8 cellular contexts compared by ENCODE assay signal in the genomic region with DNA sequence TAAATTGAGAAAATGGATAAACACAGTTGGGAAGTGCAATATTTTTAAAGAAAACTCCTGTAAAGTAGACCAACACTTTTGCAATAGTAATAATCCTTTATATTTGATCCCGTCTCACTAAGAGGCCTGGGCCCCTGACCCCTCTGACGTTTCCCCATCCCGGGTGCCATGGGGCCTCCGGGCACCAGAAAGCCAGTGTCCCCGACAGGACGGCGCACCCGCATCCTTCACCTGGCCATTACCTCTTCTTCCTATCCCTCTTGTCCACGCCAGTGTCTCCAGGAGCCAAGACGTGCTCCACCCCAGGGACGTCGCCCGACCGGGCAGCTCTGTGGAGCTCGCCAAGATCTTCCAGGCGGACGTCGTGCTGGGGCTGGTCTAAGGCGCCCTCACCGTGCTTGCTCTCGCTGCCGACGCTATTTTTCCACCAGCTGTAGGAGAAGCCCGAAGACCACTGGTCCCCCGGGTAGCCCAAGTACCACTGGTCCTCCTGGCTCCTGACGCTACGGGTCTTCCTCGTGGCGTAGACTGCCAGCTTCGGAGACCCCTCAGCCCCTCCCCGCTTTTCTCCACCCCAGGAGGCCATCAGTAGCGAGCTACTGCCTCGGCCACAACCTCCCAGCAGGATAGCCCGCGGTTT. TPM values are rescaled to one million over a fixed set of nuclear protein-coding genes. Genes with fewer than 3 reads are reported as not detected.
DNase-seq lines count a peak whose midpoint lies in the region; ATAC-seq, FAIRE-seq and TF ChIP-seq lines count a peak whose summit lies in the region.
"Not testable (repeated sequence)": the region's sequence is repeated elsewhere in the genome, so short reads cannot be mapped to it uniquely, and the experiment has no call there.

No MANE protein-coding gene starts in this region.

- H4K8ac ChIP-seq in IMR-90 (ENCODE audit: low read depth in 2 of 2, low read length in 2 of 2) = peak overlapping the region in 1 of 2 experiments; percentile 73; a peak in 1 of 4 replicates

- H3K4me3 ChIP-seq in IMR-90 (ENCODE audit: insufficient read depth, low read depth, low read length) (peak overlapping the region; percentile 64), bronchial epithelial cell (ENCODE audit: low read depth, low read length) (peak overlapping the region; percentile 16), heart left ventricle (peak overlapping the region in 11 of 12 donors; percentile 21 to 67 (median 52))

- H4K5ac ChIP-seq in IMR-90 (ENCODE audit: low read depth, low read length) = peak overlapping the region; percentile 26; the same call in 1 of the 2 replicates

- peak overlapping the region; percentile 70 for H3K4me2 ChIP-seq in IMR-90 (ENCODE audit: low read depth, low read length)

- H3K9ac ChIP-seq in IMR-90 (ENCODE audit: low read depth, low read length) = not testable (repeated sequence)

- H3K9me3 ChIP-seq in IMR-90 (ENCODE audit: control insufficient read depth, insufficient read depth, low read length); heart left ventricle: not testable (repeated sequence)

- not testable (repeated sequence) for H3K56ac ChIP-seq in IMR-90 (ENCODE audit: extremely low read depth, insufficient read depth, low read length)

- not testable (repeated sequence) for H3K79me1 ChIP-seq in IMR-90 (ENCODE audit: low read depth in 1 of 2, low read length in 2 of 2)

- not testable (repeated sequence) for H2BK120ac ChIP-seq in IMR-90 (ENCODE audit: low read depth, low read length)

- not testable (repeated sequence) for H3K18ac ChIP-seq in IMR-90 (ENCODE audit: low read depth, low read length)

- H2BK5ac ChIP-seq in IMR-90 (ENCODE audit: low read depth, low read length, poor library complexity, severe bottlenecking) = peak overlapping the region; percentile 30

- DNase-seq in IMR-90; bronchial epithelial cell (ENCODE audit: low read depth); heart left ventricle; naive thymus-derived CD8-positive, alpha-beta T cell: not testable (repeated sequence)
- peak; percentile 24 for DNase-seq in activated CD4-positive, alpha-beta memory T cell treated with anti-CD3 and anti-CD28 coated beads, Interleukin-2, amount 10 ng/mL, durations not matched to agents 7 days and 5 days

- POLR2A ChIA-PET in IMR-90 (lab: Charles Lee; ENCODE audit: unreplicated experiment); naive thymus-derived CD8-positive, alpha-beta T cell (lab: Charles Lee): not testable (repeated sequence)
- POLR2A ChIA-PET in activated CD4-positive, alpha-beta memory T cell treated with anti-CD3 and anti-CD28 coated beads, Interleukin-2, amount 10 ng/mL, durations not matched to agents 7 days and 5 days (lab: Charles Lee) = interaction anchor here (1.6 kb wide), 1 partner anchor 262 kb away, joined by 3 read pairs; a partner anchor contains a TSS

- no CpG with 5 or more reads among the region's 35 CpGs for WGBS in IMR-90 (ENCODE audit: extremely low coverage in 2 of 2, insufficient read length in 1 of 2), 2 experiments
- WGBS in heart left ventricle, 4 donors = 27 to 76% (median 37%) methylated on average over 10 to 26 of the region's 35 CpGs

- not testable (repeated sequence) for H2AK9ac ChIP-seq in IMR-90 (replicated peaks; ENCODE audit: low read depth, low read length, poor library complexity)

- TF ChIP-seq POLR2A in IMR-90 (IDR thresholded peaks at IDR 0.05; ENCODE audit: low read depth, low read length); heart left ventricle (IDR thresholded peaks at IDR 0.05): not testable (repeated sequence)

- intact Hi-C loops in IMR-90 (cut with micrococcal nuclease); heart left ventricle (cut with DNase I): not testable (repeated sequence)

- not testable (repeated sequence) for H3K4ac ChIP-seq in IMR-90 (ENCODE audit: low read depth, low read length)

- not testable (repeated sequence) for H4K20me1 ChIP-seq in IMR-90 (ENCODE audit: insufficient read depth, low read length)

- H3K27ac Mint-ChIP-seq in activated CD4-positive, alpha-beta memory T cell treated with anti-CD3 and anti-CD28 coated beads, Interleukin-2, amount 10 ng/mL, durations not matched to agents 7 days and 5 days = peak overlapping the region; percentile 82
- peak overlapping the region; percentile 49 to 96 (median 90) for H3K27ac Mint-ChIP-seq in naive thymus-derived CD8-positive, alpha-beta T cell
- peak overlapping the region; percentile 89 for H3K27ac Mint-ChIP-seq in stimulated activated naive CD8-positive, alpha-beta T cell treated with anti-CD3 and anti-CD28 coated beads, Interleukin-15, Interleukin-2, amounts not matched to agents 100 ng/mL and 50 ng/mL, for 24 hours

- not testable (repeated sequence) for BruUV-seq in IMR-90 (replicated peaks; lab: Mats Ljungman, UMichigan)

- not testable (repeated sequence) for H3K36me3 ChIP-seq in IMR-90 (ENCODE audit: control insufficient read depth, insufficient read depth, low read length); bronchial epithelial cell (ENCODE audit: control insufficient read depth, insufficient read depth, low read length); heart left ventricle

- not testable (repeated sequence) for H4K91ac ChIP-seq in IMR-90 (ENCODE audit: insufficient read depth, low read depth, low read length)

- dilution Hi-C loops in IMR-90 (cut with HindIII; ENCODE audit: low sequenced_read_pairs, unreplicated experiment) = not testable (repeated sequence)

- not testable (repeated sequence) for H3K14ac ChIP-seq in IMR-90 (replicated peaks; ENCODE audit: low read depth, low read length)

- not testable (repeated sequence) for TF ChIP-seq RAD21 in IMR-90 (IDR thresholded peaks at IDR 0.05; ENCODE audit: low read length)

- peaks cover 10% of the 10 kb centered on the region for H3K4me1 Mint-ChIP-seq in activated CD4-positive, alpha-beta memory T cell treated with anti-CD3 and anti-CD28 coated beads, Interleukin-2, amount 10 ng/mL, durations not matched to agents 7 days and 5 days
- H3K4me1 Mint-ChIP-seq in naive thymus-derived CD8-positive, alpha-beta T cell = peaks cover 9 to 14% (median 13%) of the 10 kb centered on the region in 4 donors
- peaks cover 15% of the 10 kb centered on the region for H3K4me1 Mint-ChIP-seq in stimulated activated naive CD8-positive, alpha-beta T cell treated with anti-CD3 and anti-CD28 coated beads, Interleukin-15, Interleukin-2, amounts not matched to agents 100 ng/mL and 50 ng/mL, for 24 hours (ENCODE audit: low read depth)

- H2AK5ac ChIP-seq in IMR-90 (ENCODE audit: low read depth, low read length) = not testable (repeated sequence)

- H2AFZ ChIP-seq in IMR-90 (replicated peaks; ENCODE audit: low read length, poor library complexity) = peak overlapping the region; percentile 63

- CTCF ChIA-PET in IMR-90 (lab: Yijun Ruan, JAX) = not testable (repeated sequence)
- CTCF ChIA-PET in activated CD4-positive, alpha-beta memory T cell treated with anti-CD3 and anti-CD28 coated beads, Interleukin-2, amount 10 ng/mL, durations not matched to agents 7 days and 5 days (lab: Charles Lee) = interaction anchor here (0.6 to 1.8 kb wide), 17 partner anchors 25 to 404 kb away, joined by 3 to 13 read pairs (median 3); a partner anchor contains a TSS

- peak overlapping the region; percentile 78 for H3K4me3 Mint-ChIP-seq in activated CD4-positive, alpha-beta memory T cell treated with anti-CD3 and anti-CD28 coated beads, Interleukin-2, amount 10 ng/mL, durations not matched to agents 7 days and 5 days
- peak overlapping the region; percentile 78 to 94 (median 88) for H3K4me3 Mint-ChIP-seq in naive thymus-derived CD8-positive, alpha-beta T cell
- peak overlapping the region; percentile 90 for H3K4me3 Mint-ChIP-seq in stimulated activated naive CD8-positive, alpha-beta T cell treated with anti-CD3 and anti-CD28 coated beads, Interleukin-15, Interleukin-2, amounts not matched to agents 100 ng/mL and 50 ng/mL, for 24 hours

- not testable (repeated sequence) for H3K36me3 Mint-ChIP-seq in activated CD4-positive, alpha-beta memory T cell treated with anti-CD3 and anti-CD28 coated beads, Interleukin-2, amount 10 ng/mL, durations not matched to agents 7 days and 5 days (ENCODE audit: low read depth); naive thymus-derived CD8-positive, alpha-beta T cell; stimulated activated naive CD8-positive, alpha-beta T cell treated with anti-CD3 and anti-CD28 coated beads, Interleukin-15, Interleukin-2, amounts not matched to agents 100 ng/mL and 50 ng/mL, for 24 hours (ENCODE audit: low read depth)

- H3K27ac ChIP-seq in C4-2B (peak overlapping the region; percentile 33), IMR-90 (ENCODE audit: insufficient read depth, low read length) (peak overlapping the region; percentile 34; the same call in 1 of the 2 replicates), heart left ventricle (peak overlapping the region in 8 of 12 donors; percentile 24 to 78 (median 68))

- H3K9me1 ChIP-seq in IMR-90 (ENCODE audit: insufficient read depth, low read length) = not testable (repeated sequence)

- peak; percentile 17 for ATAC-seq in GM21423 (IDR thresholded peaks at IDR 0.05; ENCODE audit: unreplicated experiment)
- peak; percentile 74 for ATAC-seq in IMR-90 (ENCODE audit: low read depth)
- peak; percentile 63 to 84 (median 80) for ATAC-seq in heart left ventricle
- ATAC-seq in naive thymus-derived CD8-positive, alpha-beta T cell = peak; percentile 32 to 59

- not testable (repeated sequence) for H3K27me3 Mint-ChIP-seq in activated CD4-positive, alpha-beta memory T cell treated with anti-CD3 and anti-CD28 coated beads, Interleukin-2, amount 10 ng/mL, durations not matched to agents 7 days and 5 days; naive thymus-derived CD8-positive, alpha-beta T cell; stimulated activated naive CD8-positive, alpha-beta T cell treated with anti-CD3 and anti-CD28 coated beads, Interleukin-15, Interleukin-2, amounts not matched to agents 100 ng/mL and 50 ng/mL, for 24 hours

- in situ Hi-C loops in IMR-90 (cut with MboI; ENCODE audit: low sequenced_read_pairs) = not testable (repeated sequence)

- not testable (repeated sequence) for H3K4me1 ChIP-seq in IMR-90 (ENCODE audit: control insufficient read depth, insufficient read depth, low read length); heart left ventricle

- not testable (repeated sequence) for H3K27me3 ChIP-seq in IMR-90 (ENCODE audit: control insufficient read depth, insufficient read depth, low read length); bronchial epithelial cell (ENCODE audit: control insufficient read depth, insufficient read depth, low read length); heart left ventricle

- not testable (repeated sequence) for H2BK15ac ChIP-seq in IMR-90 (ENCODE audit: low read depth, low read length)

- not testable (repeated sequence) for FAIRE-seq in bronchial epithelial cell (lab: Jason Lieb, UNC)

- not testable (repeated sequence) for H3K23ac ChIP-seq in IMR-90 (ENCODE audit: low read depth, low read length)

- TF ChIP-seq CTCF in C4-2B (conservative IDR thresholded peaks at IDR 0.05); IMR-90 (conservative IDR thresholded peaks at IDR 0.05; ENCODE audit: low read depth, low read length); bronchial epithelial cell (IDR thresholded peaks at IDR 0.05; ENCODE audit: insufficient read depth, low read length, severe bottlenecking); heart left ventricle (IDR thresholded peaks at IDR 0.05): not testable (repeated sequence)

- H3K9me3 Mint-ChIP-seq in activated CD4-positive, alpha-beta memory T cell treated with anti-CD3 and anti-CD28 coated beads, Interleukin-2, amount 10 ng/mL, durations not matched to agents 7 days and 5 days; naive thymus-derived CD8-positive, alpha-beta T cell; stimulated activated naive CD8-positive, alpha-beta T cell treated with anti-CD3 and anti-CD28 coated beads, Interleukin-15, Interleukin-2, amounts not matched to agents 100 ng/mL and 50 ng/mL, for 24 hours: not testable (repeated sequence)

- not testable (repeated sequence) for H2BK20ac ChIP-seq in IMR-90 (ENCODE audit: low read depth, low read length)

RNA-seq across cellular contexts. Expression of a gene that starts 19.2 kb away (rescaled TPM):
- total RNA-seq in IMR-90 (2012; rRNA removed) = not detected in 2 replicates
- not detected in 2 replicates for polyA plus RNA-seq in IMR-90 (2012; rRNA removed)
- polyA plus RNA-seq in IMR-90 (2012; cell fraction: cytosol; rRNA removed) = not detected in 2 replicates
- 0.02 TPM in 1 of 2 replicates, not detected in the other for polyA plus RNA-seq in IMR-90 (2012; cell fraction: nucleus; rRNA removed; ENCODE audit: low replicate concordance)
- total RNA-seq in activated CD4-positive, alpha-beta memory T cell treated with anti-CD3 and anti-CD28 coated beads, Interleukin-2, amount 10 ng/mL, durations not matched to agents 7 days and 5 days = not detected
- 0.53 TPM in 1 of 2 replicates, not detected in the other for total RNA-seq in bronchial epithelial cell
- not detected for total RNA-seq in heart left ventricle
- not detected for polyA plus RNA-seq in heart left ventricle
- total RNA-seq in naive thymus-derived CD8-positive, alpha-beta T cell = not detected
- polyA plus RNA-seq in naive thymus-derived CD8-positive, alpha-beta T cell = not detected

RNA-seq across cellular contexts. Expression of a gene that starts 57.1 kb away (rescaled TPM):
- total RNA-seq in IMR-90 (2012; rRNA removed) (4.7 and 5.6 TPM in 2 replicates), bronchial epithelial cell (0.64 and 2.1 TPM in 2 replicates), heart left ventricle (1 to 10 TPM in 3 of 9 donors, under 1 TPM in 6; 0.32 to 5.1 (median 0.67) TPM)
- polyA plus RNA-seq in IMR-90 (2012; rRNA removed) (5.4 and 6.3 TPM in 2 replicates), heart left ventricle (1 to 10 TPM in 1 of 2 donors, under 1 TPM in 1; 0.42 to 1.1 TPM)
- 4.9 and 6.3 TPM in 2 replicates for polyA plus RNA-seq in IMR-90 (2012; cell fraction: cytosol; rRNA removed)
- polyA plus RNA-seq in IMR-90 (2012; cell fraction: nucleus; rRNA removed; ENCODE audit: low replicate concordance) = 6.4 and 13.4 TPM in 2 replicates
- total RNA-seq in activated CD4-positive, alpha-beta memory T cell treated with anti-CD3 and anti-CD28 coated beads, Interleukin-2, amount 10 ng/mL, durations not matched to agents 7 days and 5 days = 1 to 10 TPM; 1.2 to 1.8 TPM
- total RNA-seq in naive thymus-derived CD8-positive, alpha-beta T cell = 1 to 10 TPM; 4.8 to 6.3 TPM
- 1 to 10 TPM in 2 of 3 donors, under 1 TPM in 1; 0.91 to 4.2 (median 3.3) TPM for polyA plus RNA-seq in naive thymus-derived CD8-positive, alpha-beta T cell

Comparison
In these comparisons a context has a peak if more than half of its experiments do, and no peak if none do; other contexts are left out.
1. ATAC-seq: peak in every context shown above with its lines; median percentile 80 in heart left ventricle; 74 in IMR-90; 46 in naive thymus-derived CD8-positive, alpha-beta T cell; 17 in GM21423.